8 cellular contexts compared by ENCODE assay signal in the genomic region with DNA sequence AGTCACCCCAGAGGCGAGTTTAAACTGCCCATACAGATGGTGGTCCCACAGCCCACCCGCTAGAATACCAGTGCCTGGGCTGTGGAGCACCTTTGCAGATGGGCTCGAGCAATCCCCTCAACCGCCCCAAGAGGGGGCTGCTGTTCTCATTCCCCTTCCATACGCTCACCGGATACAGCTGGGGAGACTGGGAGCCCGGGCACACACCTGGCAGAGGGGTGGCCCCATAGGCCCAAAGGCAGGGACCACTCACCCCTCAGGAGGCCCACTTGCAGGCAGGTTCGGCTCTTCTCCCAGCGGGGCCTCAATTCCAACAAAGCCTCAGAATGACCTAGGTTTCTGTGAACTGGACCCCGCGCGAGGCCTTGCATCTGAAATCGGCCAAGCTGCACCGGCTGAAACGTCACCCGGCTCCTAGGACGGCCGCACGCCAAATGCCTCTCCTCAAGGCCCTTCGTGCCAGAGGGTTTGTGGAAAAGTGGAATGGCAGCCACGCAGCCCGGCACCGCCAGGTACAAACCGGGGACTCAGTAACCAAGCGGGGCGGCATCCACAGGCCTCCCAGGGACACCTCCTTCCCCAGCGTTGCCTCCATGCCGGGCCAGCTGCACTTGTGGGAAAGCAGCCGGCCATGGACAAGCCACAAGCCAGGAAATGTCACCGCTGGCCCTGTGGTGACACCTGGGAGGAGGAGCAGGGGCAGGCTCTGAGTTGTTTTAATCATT. TPM values are rescaled to one million over a fixed set of nuclear protein-coding genes. Genes with fewer than 3 reads are reported as not detected.
DNase-seq lines count a peak whose midpoint lies in the region; ATAC-seq and TF ChIP-seq lines count a peak whose summit lies in the region.

No MANE protein-coding gene starts in this region.

- peaks cover 8% of the 10 kb centered on the region for H3K4me1 Mint-ChIP-seq in CD14-positive monocyte
- peaks cover 4% of the 10 kb centered on the region for H3K4me1 Mint-ChIP-seq in activated T-helper 17 cell treated with anti-CD3 and anti-CD28 coated beads, Interleukin-2, amount 50 U/mL, for 72 hours

- peaks cover 0 to 3% (median 0%) of the 10 kb centered on the region in 3 donors for H3K27me3 Mint-ChIP-seq in CD14-positive monocyte (ENCODE audit: low read depth in 3 of 3)
- no peaks in the 10 kb centered on the region for H3K27me3 Mint-ChIP-seq in activated T-helper 17 cell treated with anti-CD3 and anti-CD28 coated beads, Interleukin-2, amount 50 U/mL, for 72 hours

- H3K36me3 Mint-ChIP-seq in CD14-positive monocyte: peaks cover 61 to 93% of the 10 kb centered on the region in 2 donors
- peaks cover 82% of the 10 kb centered on the region for H3K36me3 Mint-ChIP-seq in activated T-helper 17 cell treated with anti-CD3 and anti-CD28 coated beads, Interleukin-2, amount 50 U/mL, for 72 hours (ENCODE audit: low read depth)

- H3K9me3 Mint-ChIP-seq in CD14-positive monocyte: no peaks in the 10 kb centered on the region
- no peaks in the 10 kb centered on the region for H3K9me3 Mint-ChIP-seq in activated T-helper 17 cell treated with anti-CD3 and anti-CD28 coated beads, Interleukin-2, amount 50 U/mL, for 72 hours

- TF ChIP-seq CTCF in CD14-positive monocyte (IDR thresholded peaks at IDR 0.05): peak; percentile 78

- intact Hi-C loops in CD14-positive monocyte (cut with micrococcal nuclease): no loop called here

- no peak overlapping the region for H3K4me3 Mint-ChIP-seq in CD14-positive monocyte
- no peak overlapping the region for H3K4me3 Mint-ChIP-seq in activated T-helper 17 cell treated with anti-CD3 and anti-CD28 coated beads, Interleukin-2, amount 50 U/mL, for 72 hours

- DNase-seq in CD14-positive monocyte (ENCODE audit: low spot score) (no peak), HuH-7 (ENCODE audit: low spot score) (peak; percentile 65), islet precursor cell (peak; percentile 75), NCI-H226 (no peak), GDM1 (lab: John Stamatoyannopoulos, UW) (no peak)

- H3K27ac Mint-ChIP-seq in CD14-positive monocyte: peak overlapping the region in 2 of 7 donors; percentile 2 to 84
- no peak overlapping the region for H3K27ac Mint-ChIP-seq in activated T-helper 17 cell treated with anti-CD3 and anti-CD28 coated beads, Interleukin-2, amount 50 U/mL, for 72 hours

- peak; percentile 38 for ATAC-seq in activated T-helper 17 cell treated with anti-CD3 and anti-CD28 coated beads, Interleukin-2, amount 50 U/mL, for 72 hours (replicated peaks)
- ATAC-seq in GM21737 (IDR thresholded peaks at IDR 0.05; ENCODE audit: unreplicated experiment): no peak
- no peak for ATAC-seq in HG02840 (IDR thresholded peaks at IDR 0.05; ENCODE audit: low FRiP score, unreplicated experiment)

RNA-seq across cellular contexts. Expression of gene MLLT1, which starts 18.7 kb away (rescaled TPM):
- polyA plus RNA-seq in CD14-positive monocyte: under 1 TPM; 0.65 to 0.99 TPM
- total RNA-seq in activated T-helper 17 cell treated with anti-CD3 and anti-CD28 coated beads, Interleukin-2, amount 50 U/mL, for 72 hours: 10 to 100 TPM; 31.3 to 51.8 TPM

Comparison
In these comparisons a context has a peak if more than half of its experiments do, and no peak if none do; other contexts are left out.
1. DNase-seq: peak in HuH-7 (single experiment) and islet precursor cell (single experiment); none in CD14-positive monocyte (single experiment), NCI-H226 (single experiment) and GDM1 (single experiment).